6 cellular contexts compared by ENCODE assay signal in genomic region chr4:98934851-98935250, GRCh38. TPM values are rescaled to one million over a fixed set of nuclear protein-coding genes. Genes with fewer than 3 reads are reported as not detected.
DNase-seq lines count a peak whose midpoint lies in the region; ATAC-seq, FAIRE-seq and TF ChIP-seq lines count a peak whose summit lies in the region.
"Not testable (repeated sequence)": the region's sequence is repeated elsewhere in the genome, so short reads cannot be mapped to it uniquely, and the experiment has no call there.

No MANE protein-coding gene starts in this region.

- not testable (repeated sequence) for TF ChIP-seq CTCF in Calu3 (IDR thresholded peaks at IDR 0.05; ENCODE audit: unreplicated experiment); body of pancreas (IDR thresholded peaks at IDR 0.05); esophagus muscularis mucosa (IDR thresholded peaks at IDR 0.05); HepG2 (CRISPR knock-in tag; IDR thresholded peaks at IDR 0.05); transverse colon (IDR thresholded peaks at IDR 0.05)

- 68 to 73% methylated on average over 7 of the region's 7 CpGs for WGBS in body of pancreas, 2 donors
- 92% methylated on average over 7 of the region's 7 CpGs for WGBS in esophagus muscularis mucosa
- 60% methylated on average over 7 of the region's 7 CpGs for WGBS in HepG2 (ENCODE audit: low lambda C conversion rate)
- 45 to 81% (median 64%) methylated on average over 7 of the region's 7 CpGs for WGBS in small intestine, 3 donors
- WGBS in transverse colon (ENCODE audit: low coverage in 1 of 2), 2 donors: 72% methylated on average over 3 to 7 of the region's 7 CpGs

- not testable (repeated sequence) for H3K4me3 ChIP-seq in body of pancreas; esophagus muscularis mucosa; HepG2 (replicated peaks in 1 of 3; ENCODE audit: insufficient read depth in 1 of 3, low read depth in 2 of 3, low read length in 3 of 3); small intestine (ENCODE audit: low read depth in 1 of 2, low read length in 2 of 2); transverse colon

- POLR2A ChIA-PET in HepG2 (lab: Yijun Ruan, JAX): not testable (repeated sequence)

- H3K9me3 Mint-ChIP-seq in Calu3 (ENCODE audit: low read depth, unreplicated experiment): not testable (repeated sequence)

- not testable (repeated sequence) for H3K36me3 ChIP-seq in body of pancreas (replicated peaks in 1 of 2; ENCODE audit: insufficient read depth in 1 of 2, low read depth in 2 of 2); esophagus muscularis mucosa; HepG2 (replicated peaks in 1 of 2; ENCODE audit: control insufficient read depth in 1 of 2, insufficient read depth in 2 of 2, low read length in 2 of 2); small intestine (ENCODE audit: control insufficient read depth in 2 of 2, insufficient read depth in 2 of 2, low read length in 2 of 2); transverse colon

- H3K27me3 ChIP-seq in body of pancreas; esophagus muscularis mucosa; HepG2 (ENCODE audit: control insufficient read depth in 1 of 2, insufficient read depth in 2 of 2, low read length in 2 of 2); small intestine (ENCODE audit: control insufficient read depth in 2 of 2, insufficient read depth in 2 of 2, low read length in 2 of 2); transverse colon: not testable (repeated sequence)

- in situ Hi-C loops in HepG2 (cut with HindIII; ENCODE audit: extremely low pct_ligation_motif_present, low pct_unique_long_range_greater_than_20kb): not testable (repeated sequence)
- in situ Hi-C loops in transverse colon (cut with MboI; ENCODE audit: low pct_ligation_motif_present in 1 of 4, low pct_unique_long_range_greater_than_20kb in 1 of 4, low sequenced_read_pairs in 3 of 4): loop anchor here in 1 of 4 donors (10.0 to 25.0 kb wide), 2 partner anchors 60 to 473 kb away; partner anchors contain the start of gene METAP1

- not testable (repeated sequence) for H3K4me3 Mint-ChIP-seq in Calu3 (ENCODE audit: low read depth, unreplicated experiment)

- TF ChIP-seq POLR2A in body of pancreas (IDR thresholded peaks at IDR 0.05); esophagus muscularis mucosa (IDR thresholded peaks at IDR 0.05; ENCODE audit: low read depth); HepG2 (IDR thresholded peaks at IDR 0.05; ENCODE audit: insufficient read depth in 1 of 2, low read depth in 2 of 2, low read length in 2 of 2); transverse colon (IDR thresholded peaks at IDR 0.05): not testable (repeated sequence)

- not testable (repeated sequence) for TF ChIP-seq EP300 in esophagus muscularis mucosa (IDR thresholded peaks at IDR 0.05); HepG2 (IDR thresholded peaks at IDR 0.05; ENCODE audit: low read depth in 2 of 2, low read length in 2 of 2); HepG2 (CRISPR knock-in tag; IDR thresholded peaks at IDR 0.05; ENCODE audit: borderline replicate concordance); transverse colon (IDR thresholded peaks at IDR 0.05; ENCODE audit: low read depth)

- H3K4me2 ChIP-seq in HepG2 (ENCODE audit: low read depth, low read length): peak overlapping the region; percentile 62

- H3K27me3 Mint-ChIP-seq in Calu3 (ENCODE audit: unreplicated experiment): not testable (repeated sequence)

- not testable (repeated sequence) for BruUV-seq in Calu3 (replicated peaks; lab: Mats Ljungman, UMichigan); HepG2 (replicated peaks; lab: Mats Ljungman, UMichigan)

- TF ChIP-seq RAD21 in HepG2 (CRISPR knock-in tag; IDR thresholded peaks at IDR 0.05): not testable (repeated sequence)

- H4K20me1 ChIP-seq in HepG2 (ENCODE audit: insufficient read depth, low read length): not testable (repeated sequence)

- peak overlapping the region; percentile 91 for H3K27ac Mint-ChIP-seq in Calu3 (ENCODE audit: unreplicated experiment)

- H3K4me1 ChIP-seq in body of pancreas; esophagus muscularis mucosa; small intestine (ENCODE audit: control insufficient read depth in 2 of 2, insufficient read depth in 1 of 2, low read depth in 1 of 2, low read length in 1 of 2): not testable (repeated sequence)
- peaks cover 50% of the 10 kb centered on the region for H3K4me1 ChIP-seq in HepG2 (ENCODE audit: insufficient read depth, low read length)
- H3K4me1 ChIP-seq in transverse colon: peaks cover 4 to 25% (median 18%) of the 10 kb centered on the region in 4 donors

- not testable (repeated sequence) for H2AFZ ChIP-seq in HepG2 (ENCODE audit: low read length)

- FAIRE-seq in HepG2 (lab: Jason Lieb, UNC); small intestine (lab: Jason Lieb, UNC): not testable (repeated sequence)

- CTCF ChIA-PET in Calu3 (lab: Charles Lee); HepG2 (lab: Yijun Ruan, JAX; ENCODE audit: low intra/inter-chr PET ratio, low total read pairs): not testable (repeated sequence)

- H3K9me3 ChIP-seq in body of pancreas; esophagus muscularis mucosa; HepG2 (ENCODE audit: low read length); small intestine (ENCODE audit: control insufficient read depth, low read depth); transverse colon: not testable (repeated sequence)

- peak overlapping the region in 2 of 4 donors; percentile 30 to 32 for H3K27ac ChIP-seq in body of pancreas
- not testable (repeated sequence) for H3K27ac ChIP-seq in esophagus muscularis mucosa (replicated peaks in 1 of 4); HepG2 (ENCODE audit: extremely low read length, insufficient read depth, low read length); small intestine (ENCODE audit: low read depth in 1 of 2, low read length in 1 of 2); transverse colon

- peaks cover 38% of the 10 kb centered on the region for H3K4me1 Mint-ChIP-seq in Calu3 (ENCODE audit: low read depth, unreplicated experiment)

- H3K9ac ChIP-seq in HepG2 (ENCODE audit: insufficient read depth, low read depth, low read length): not testable (repeated sequence)

- ATAC-seq in body of pancreas: peak; percentile 4
- not testable (repeated sequence) for ATAC-seq in HepG2

- not testable (repeated sequence) for H3K79me2 ChIP-seq in HepG2 (ENCODE audit: insufficient read depth, low read length)

- H3K36me3 Mint-ChIP-seq in Calu3 (ENCODE audit: insufficient read depth, unreplicated experiment): not testable (repeated sequence)

- DNase-seq in Calu3: peak; percentile 8
- DNase-seq in body of pancreas; HepG2 (ENCODE audit: low spot score): not testable (repeated sequence)
- peak; percentile 10 for DNase-seq in esophagus muscularis mucosa (ENCODE audit: extremely low spot score)
- peak; percentile 12 for DNase-seq in small intestine
- peak; percentile 34 for DNase-seq in transverse colon

- intact Hi-C loops in Calu3 (cut with micrococcal nuclease; ENCODE audit: unreplicated experiment): loop anchor here (5.0 to 10.0 kb wide), 3 partner anchors 60 to 280 kb away; partner anchors contain the start of genes METAP1 and TSPAN5
- intact Hi-C loops in body of pancreas (cut with DNase I): loop anchor here (10.0 kb wide), 1 partner anchor 50 kb away; no protein-coding TSS in a partner anchor
- intact Hi-C loops in esophagus muscularis mucosa (cut with DNase I): loop anchor here (5.0 to 10.0 kb wide), 2 partner anchors 122 to 530 kb away; no protein-coding TSS in a partner anchor
- intact Hi-C loops in HepG2 (cut with micrococcal nuclease; ENCODE audit: unreplicated experiment): loop anchor here (5.0 to 10.0 kb wide), 2 partner anchors 122 to 470 kb away; no protein-coding TSS in a partner anchor
- intact Hi-C loops in transverse colon (cut with DNase I; ENCODE audit: low total_unique reads): not testable (repeated sequence)

RNA-seq across cellular contexts. Expression of gene EIF4E, which starts 5.9 kb away (rescaled TPM):
- total RNA-seq in Calu3 (2022) (103 and 105 TPM in 2 replicates), body of pancreas (10 to 100 TPM; 31.1 to 67.9 TPM), esophagus muscularis mucosa (10 to 100 TPM; 67.7 to 84.3 (median 76.5) TPM), HepG2 (2016; rRNA removed; fragmentation: Illumina TruSeq; extraction: Trizol) (194 and 288 TPM in 2 replicates), transverse colon (100 to 1,000 TPM in 1 of 4 donors, 10 to 100 TPM in 3; 20.9 to 103 (median 48.4) TPM)
- 40.9 and 48.1 TPM in 2 replicates for total RNA-seq in HepG2 (2016; cell fraction: cytosol; rRNA removed; fragmentation: Illumina TruSeq; extraction: Trizol; ENCODE audit: low read depth)
- total RNA-seq in HepG2 (2016; cell fraction: insoluble cytoplasmic fraction; rRNA removed; fragmentation: Illumina TruSeq; extraction: Trizol): 189 and 288 TPM in 2 replicates
- 81.4 and 95.8 TPM in 2 replicates for total RNA-seq in HepG2 (2016; cell fraction: membrane; rRNA removed; fragmentation: Illumina TruSeq; extraction: Trizol)
- 82.9 and 99.3 TPM in 2 replicates for total RNA-seq in HepG2 (2016; cell fraction: nucleus; rRNA removed; fragmentation: Illumina TruSeq; extraction: Trizol)
- polyA plus RNA-seq in HepG2 (2011; rRNA removed) (37.1 and 50.8 TPM in 2 replicates), small intestine (10 to 100 TPM; 34.3 to 63.0 (median 51.7) TPM)
- polyA plus RNA-seq in HepG2 (2011; cell fraction: cytosol; rRNA removed): 26.0 and 35.9 TPM in 2 replicates
- polyA plus RNA-seq in HepG2 (2011; cell fraction: nucleus; rRNA removed): 15.4 and 20.2 TPM in 2 replicates
- 53.5 and 67.1 TPM in 2 replicates for polyA plus RNA-seq in HepG2 (2012)
- polyA plus RNA-seq in HepG2 (2016; cell fraction: cytosol; fragmentation: Illumina TruSeq; extraction: Trizol; ENCODE audit: low read depth): 13.9 and 17.2 TPM in 2 replicates
- 202 and 240 TPM in 2 replicates for polyA plus RNA-seq in HepG2 (2016; cell fraction: insoluble cytoplasmic fraction; fragmentation: Illumina TruSeq; extraction: Trizol; ENCODE audit: low read depth)
- 27.3 and 34.3 TPM in 2 replicates for polyA plus RNA-seq in HepG2 (2016; cell fraction: membrane; fragmentation: Illumina TruSeq; extraction: Trizol; ENCODE audit: low read depth)
- 73.4 and 87.3 TPM in 2 replicates for polyA plus RNA-seq in HepG2 (2016; cell fraction: nucleus; fragmentation: Illumina TruSeq; extraction: Trizol; ENCODE audit: insufficient read depth, low read depth)
- 17.0 and 19.1 TPM in 2 replicates for polyA minus RNA-seq in HepG2 (2011; rRNA and poly(A)+ RNA removed; ENCODE audit: low replicate concordance)
- 66.1 and 67.1 TPM in 2 replicates for polyA minus RNA-seq in HepG2 (2011; cell fraction: cytosol; rRNA and poly(A)+ RNA removed)
- 70.2 and 70.7 TPM in 2 replicates for polyA minus RNA-seq in HepG2 (2011; cell fraction: nucleus; rRNA and poly(A)+ RNA removed)
